Comparison of ENCODE assay signal across 23 cellular contexts in genomic region chr10:67257427-67258144, GRCh38.
"Had no signal": no experiment of that assay in that cellular context is flagged by ENCODE, and none has a peak within 500 bp of the region (broad histone marks: within the 10 kb centered on the region; RNA-seq: fewer than 3 reads in every experiment).

No MANE protein-coding gene starts in this region.

- H3K4me1 Mint-ChIP-seq: activated naive CD8-positive, alpha-beta T cell treated with anti-CD3 and anti-CD28 coated beads, Interleukin-2, amount 10 ng/mL, durations not matched to agents 7 days and 5 days had no signal

- H3K36me3 ChIP-seq: ascending aorta, brain microvascular endothelial cell, heart right ventricle, left ventricle myocardium inferior, neutrophil, thoracic aorta had no signal

- DNase-seq: activated CD4-positive, alpha-beta T cell treated with anti-CD3 and anti-CD28 coated beads for 4 hours; activated CD4-positive, alpha-beta T cell treated with anti-CD3 and anti-CD28 coated beads, Interleukin-2, amount 50 U/mL, for 48 hours; activated CD8-positive, alpha-beta memory T cell treated with anti-CD3 and anti-CD28 coated beads for 24 hours; activated effector memory CD4-positive, alpha-beta T cell treated with anti-CD3 and anti-CD28 coated beads, Interleukin-2, amount 50 U/mL, for 16 hours; activated naive CD4-positive, alpha-beta T cell treated with anti-CD3 and anti-CD28 coated beads for 36 hours; activated naive CD8-positive, alpha-beta T cell treated with anti-CD3 and anti-CD28 coated beads, Interleukin-2, amount 10 ng/mL, durations not matched to agents 7 days and 5 days; cortex of kidney; effector memory CD8-positive, alpha-beta T cell; heart right ventricle; left ventricle myocardium inferior; retina; stimulated activated CD4-positive, alpha-beta T cell treated with anti-CD3 and anti-CD28 coated beads, Interleukin-2, amount 100 ng/mL, for 48 hours; stimulated activated naive CD8-positive, alpha-beta T cell treated with anti-CD3 and anti-CD28 coated beads, Interleukin-15, Interleukin-2, amounts not matched to agents 100 U/mL and 50 U/mL, for 24 hours; T-helper 1 cell; trophoblast cell had no signal

- H3K36me3 Mint-ChIP-seq: activated naive CD8-positive, alpha-beta T cell treated with anti-CD3 and anti-CD28 coated beads, Interleukin-2, amount 10 ng/mL, durations not matched to agents 7 days and 5 days; natural killer cell treated with Interleukin-12 subunit alpha and Interleukin-12 subunit beta and Interleukin-15 and Interleukin-18, amount 100 ng/mL, for 72 hours had no signal

- H3K27me3 Mint-ChIP-seq: activated naive CD8-positive, alpha-beta T cell treated with anti-CD3 and anti-CD28 coated beads, Interleukin-2, amount 10 ng/mL, durations not matched to agents 7 days and 5 days; effector memory CD8-positive, alpha-beta T cell; natural killer cell treated with Interleukin-12 subunit alpha and Interleukin-12 subunit beta and Interleukin-15 and Interleukin-18, amount 100 ng/mL, for 72 hours; progenitor cell of endocrine pancreas had no signal

- H3K27ac Mint-ChIP-seq: activated naive CD4-positive, alpha-beta T cell treated with anti-CD3 and anti-CD28 coated beads for 36 hours; activated naive CD8-positive, alpha-beta T cell treated with anti-CD3 and anti-CD28 coated beads, Interleukin-2, amount 10 ng/mL, durations not matched to agents 7 days and 5 days; effector memory CD8-positive, alpha-beta T cell; natural killer cell treated with Interleukin-12 subunit alpha and Interleukin-12 subunit beta and Interleukin-15 and Interleukin-18, amount 100 ng/mL, for 72 hours; progenitor cell of endocrine pancreas; T-helper 2 cell treated with Interferon-gamma antibody and Interleukin-4, amounts not matched to agents 5 μg/mL and 100 μg/mL, for 36 hours had no signal

- ATAC-seq: effector memory CD8-positive, alpha-beta T cell; heart right ventricle; natural killer cell treated with Interleukin-12 subunit alpha and Interleukin-12 subunit beta and Interleukin-15 and Interleukin-18, amount 100 ng/mL, for 72 hours; stimulated activated naive CD8-positive, alpha-beta T cell treated with anti-CD3 and anti-CD28 coated beads, Interleukin-15, Interleukin-2, amounts not matched to agents 100 U/mL and 50 U/mL, for 24 hours had no signal

- H3K27ac ChIP-seq: ascending aorta, brain microvascular endothelial cell, heart right ventricle, left ventricle myocardium inferior, neutrophil, thoracic aorta had no signal

- H3K4me3 ChIP-seq: ascending aorta, heart right ventricle, left ventricle myocardium inferior, mucosa of descending colon, thoracic aorta had no signal

- H3K4me3 Mint-ChIP-seq: activated naive CD4-positive, alpha-beta T cell treated with anti-CD3 and anti-CD28 coated beads for 36 hours; activated naive CD8-positive, alpha-beta T cell treated with anti-CD3 and anti-CD28 coated beads, Interleukin-2, amount 10 ng/mL, durations not matched to agents 7 days and 5 days; effector memory CD8-positive, alpha-beta T cell; natural killer cell treated with Interleukin-12 subunit alpha and Interleukin-12 subunit beta and Interleukin-15 and Interleukin-18, amount 100 ng/mL, for 72 hours; T-helper 2 cell treated with Interferon-gamma antibody and Interleukin-4, amounts not matched to agents 5 μg/mL and 100 μg/mL, for 36 hours had no signal

- H3K27me3 ChIP-seq: ascending aorta, brain microvascular endothelial cell, heart right ventricle, neutrophil had no signal

- H3K9me3 ChIP-seq: ascending aorta, heart right ventricle, left ventricle myocardium inferior, mucosa of descending colon, neutrophil, thoracic aorta had no signal

- H3K9me3 Mint-ChIP-seq: activated naive CD4-positive, alpha-beta T cell treated with anti-CD3 and anti-CD28 coated beads for 36 hours; activated naive CD8-positive, alpha-beta T cell treated with anti-CD3 and anti-CD28 coated beads, Interleukin-2, amount 10 ng/mL, durations not matched to agents 7 days and 5 days; natural killer cell treated with Interleukin-12 subunit alpha and Interleukin-12 subunit beta and Interleukin-15 and Interleukin-18, amount 100 ng/mL, for 72 hours; T-helper 2 cell treated with Interferon-gamma antibody and Interleukin-4, amounts not matched to agents 5 μg/mL and 100 μg/mL, for 36 hours had no signal

- H3K4me1 ChIP-seq: ascending aorta had no signal
